Comparison of ENCODE assay signal across 12 cellular contexts in genomic region chr11:111762981-111763643, GRCh38.
A peak's percentile ranks its signal among the peaks of the same experiment; 100 is the strongest.
DNase-seq lines count a peak whose midpoint lies in the region; ATAC-seq and TF ChIP-seq lines count a peak whose summit lies in the region.
"Had no signal": no experiment of that assay in that cellular context is flagged by ENCODE, and none has a peak within 500 bp of the region (broad histone marks: within the 10 kb centered on the region; RNA-seq: fewer than 3 reads in every experiment).

No MANE protein-coding gene starts in this region.

- no peaks in the 10 kb centered on the region for H3K9me3 ChIP-seq in DND-41 (ENCODE audit: insufficient read depth, low read length, severe bottlenecking)

- H3K36me3 Mint-ChIP-seq in nephron (ENCODE audit: low read depth), result peaks cover 51% of the 10 kb centered on the region

- DNase-seq in DND-41, result no peak
- peak; percentile 9 for DNase-seq in NAMALWA (ENCODE audit: low spot score)
- no peak for DNase-seq in brain microvascular endothelial cell
- DNase-seq in NCI-H774 (lab: John Stamatoyannopoulos, UW), result no peak
- DNase-seq: HCEC 1CT; MV-4-11; small intestine; stimulated activated CD8-positive, alpha-beta memory T cell treated with anti-CD3 and anti-CD28 coated beads, Interleukin-4, amount 100 ng/mL, for 48 hours had no signal

- H4K20me1 ChIP-seq in DND-41 (ENCODE audit: insufficient read depth, low read length), result peaks cover 19% of the 10 kb centered on the region; the same call in 1 of the 2 replicates

- peaks cover 33% of the 10 kb centered on the region for H3K4me1 Mint-ChIP-seq in nephron

- H3K27ac Mint-ChIP-seq in nephron, result peak overlapping the region in 1 of 3 experiments; percentile 16

- no peaks in the 10 kb centered on the region for H3K27me3 ChIP-seq in DND-41 (ENCODE audit: insufficient read depth, low read length, poor library complexity)
- no peaks in the 10 kb centered on the region for H3K27me3 ChIP-seq in brain microvascular endothelial cell (replicated peaks)

- H3K4me2 ChIP-seq in DND-41 (ENCODE audit: insufficient read depth, low read length), result peak overlapping the region; percentile 24; the same call in 1 of the 2 replicates

- H3K36me3 ChIP-seq in DND-41 (ENCODE audit: insufficient read depth, low read length) (peaks cover 67% of the 10 kb centered on the region), brain microvascular endothelial cell (replicated peaks) (peaks cover 37% of the 10 kb centered on the region)

- TF ChIP-seq CTCF in DND-41 (IDR thresholded peaks at IDR 0.05; ENCODE audit: borderline replicate concordance, extremely low read depth, low read length, poor library complexity, severe bottlenecking) (no peak), brain microvascular endothelial cell (IDR thresholded peaks at IDR 0.05; ENCODE audit: low read depth, low read length, missing control alignments) (peak; percentile 35), nephron (IDR thresholded peaks at IDR 0.05; ENCODE audit: unreplicated experiment in 3 of 3) (no peak)

- ATAC-seq in DND-41 (ENCODE audit: insufficient read depth, low read depth) (no peak), HG02938 (IDR thresholded peaks at IDR 0.05; ENCODE audit: unreplicated experiment) (no peak), GM18861 (IDR thresholded peaks at IDR 0.05; ENCODE audit: unreplicated experiment) (no peak)

- H3K4me1 ChIP-seq in DND-41 (ENCODE audit: insufficient read depth, low read length), result peaks cover 32% of the 10 kb centered on the region

- no peak overlapping the region for H3K4me3 ChIP-seq in DND-41 (ENCODE audit: low read depth in 1 of 2, low read length in 2 of 2)
- H3K4me3 ChIP-seq in brain microvascular endothelial cell (ENCODE audit: low read depth, low read length), result no peak overlapping the region
- H3K4me3 ChIP-seq: coronary artery had no signal

- peaks cover 43% of the 10 kb centered on the region for H3K79me2 ChIP-seq in DND-41 (ENCODE audit: insufficient read depth, low read length)

- in situ Hi-C loops in brain microvascular endothelial cell (cut with HindIII; ENCODE audit: low pct_ligation_motif_present, low sequenced_read_pairs), result no loop called here

- no peak overlapping the region for H3K27ac ChIP-seq in DND-41 (ENCODE audit: low read length)
- no peak overlapping the region for H3K27ac ChIP-seq in brain microvascular endothelial cell
- H3K27ac ChIP-seq: coronary artery had no signal

- no peak overlapping the region for H3K9ac ChIP-seq in DND-41 (ENCODE audit: low read depth, low read length)

- no peak overlapping the region for H2AFZ ChIP-seq in DND-41 (ENCODE audit: low read depth, low read length)

- no peaks in the 10 kb centered on the region for H3K27me3 Mint-ChIP-seq in nephron (ENCODE audit: low read depth)

- no peaks in the 10 kb centered on the region for H3K9me3 Mint-ChIP-seq in nephron

- H3K4me3 Mint-ChIP-seq in nephron, result peak overlapping the region; percentile 46 to 66 (median 54)
